8 cellular contexts compared by ENCODE assay signal in the genomic region with DNA sequence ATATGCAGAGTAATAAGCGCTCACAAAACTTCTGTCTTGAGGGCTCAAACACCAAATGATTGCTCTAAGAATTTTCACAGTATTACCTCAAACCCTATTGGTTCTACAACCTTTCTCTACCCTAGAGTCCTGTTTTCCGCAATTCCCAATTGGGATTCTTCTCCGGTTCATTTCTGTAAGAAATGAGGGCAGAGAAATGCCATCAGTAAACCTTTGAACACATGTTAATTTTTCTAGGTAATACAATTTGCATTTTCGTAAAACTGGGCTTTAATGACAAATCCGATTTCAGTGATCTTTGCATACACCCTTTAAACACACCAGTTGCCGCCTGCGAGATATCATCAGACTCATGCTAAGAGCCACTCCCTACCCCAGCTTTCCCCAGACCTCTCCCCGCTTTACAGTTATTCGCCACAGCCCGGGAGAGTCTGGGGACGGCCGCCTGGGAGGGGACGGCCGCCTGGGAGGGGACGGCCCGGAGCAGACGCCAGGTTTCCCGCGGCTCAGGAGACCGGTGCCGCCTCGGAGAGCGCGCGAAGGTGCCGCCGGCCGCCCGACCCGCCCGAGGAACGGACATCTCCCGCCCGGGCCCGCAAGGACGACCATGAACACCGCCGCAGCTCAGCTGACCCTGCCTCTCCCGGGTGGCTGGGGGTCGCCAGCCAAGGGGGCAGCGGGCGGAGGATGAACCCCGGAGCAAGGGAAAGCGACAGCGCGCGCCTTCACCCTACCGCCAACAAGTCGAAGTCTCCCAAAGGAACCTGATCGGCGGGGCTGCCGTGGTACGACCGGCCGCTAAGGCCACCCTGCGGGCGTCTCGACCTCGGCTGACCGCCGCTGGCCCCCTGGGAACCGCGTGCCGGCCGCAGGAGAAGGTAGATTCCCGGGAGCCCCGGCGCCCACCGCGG. TPM values are rescaled to one million over a fixed set of nuclear protein-coding genes. Genes with fewer than 3 reads are reported as not detected.
DNase-seq lines count a peak whose midpoint lies in the region; ATAC-seq and TF ChIP-seq lines count a peak whose summit lies in the region.

No MANE protein-coding gene starts in this region.

- H3K27ac ChIP-seq in SK-N-MC, result peak overlapping the region; percentile 97

- DNase-seq in NCI-H2196 (lab: John Stamatoyannopoulos, UW; ENCODE audit: unreplicated experiment) (peak; percentile 19), NCI-H2196 treated with DMSO at 0.1 percent for 48 hours (lab: John Stamatoyannopoulos, UW; ENCODE audit: unreplicated experiment) (no peak), HT1080 (ENCODE audit: low read depth) (peak; percentile 33), SK-N-MC (ENCODE audit: low read depth, low spot score) (no peak), cardiac fibroblast (ENCODE audit: low read depth in 2 of 2) (peak; percentile 41 to 43), kidney epithelial cell (ENCODE audit: low read depth) (no peak)
- DNase-seq in stimulated activated CD4-positive, alpha-beta T cell treated with anti-CD3 and anti-CD28 coated beads, Interleukin-2, amount 100 ng/mL, for 4 hours (ENCODE audit: low read depth), result peak; percentile 11

- TF ChIP-seq CTCF in cardiac fibroblast (IDR thresholded peaks at IDR 0.05; ENCODE audit: low read depth, low read length) (no peak), kidney epithelial cell (IDR thresholded peaks at IDR 0.05; ENCODE audit: insufficient read depth, low read length, poor library complexity, severe bottlenecking) (no peak)

- H3K27me3 ChIP-seq in kidney epithelial cell (ENCODE audit: control insufficient read depth, insufficient read depth, low read length), result no peaks in the 10 kb centered on the region

- H3K36me3 ChIP-seq in SK-N-MC (ENCODE audit: insufficient read depth, low read length), result no peaks in the 10 kb centered on the region; the same call in 1 of the 2 replicates
- no peaks in the 10 kb centered on the region for H3K36me3 ChIP-seq in kidney epithelial cell (ENCODE audit: control insufficient read depth, insufficient read depth, low read length)

- ATAC-seq in GM21423 (IDR thresholded peaks at IDR 0.05; ENCODE audit: unreplicated experiment), result peak; percentile 32

- H3K9ac ChIP-seq in SK-N-MC (ENCODE audit: insufficient read length), result peak overlapping the region; percentile 97

- no peaks in the 10 kb centered on the region for H3K9me3 ChIP-seq in SK-N-MC (ENCODE audit: low read depth, low read length)

- H3K4me3 ChIP-seq in SK-N-MC, result peak overlapping the region; percentile 88
- peak overlapping the region; percentile 98 for H3K4me3 ChIP-seq in cardiac fibroblast (replicated peaks in 1 of 2; ENCODE audit: low read depth in 2 of 2, low read length in 2 of 2)
- H3K4me3 ChIP-seq in kidney epithelial cell (ENCODE audit: low read depth, low read length), result peak overlapping the region; percentile 99

RNA-seq across cellular contexts. Expression of a gene that starts 0.5 kb away (rescaled TPM):
- total RNA-seq in HT1080 (2014; rRNA removed; shearing (Covaris generic)), result 18.0 and 19.6 TPM in 2 replicates
- polyA plus RNA-seq in HT1080 (2015; cell fraction: cytosol; rRNA removed), result 18.8 and 22.2 TPM in 2 replicates
- 40.2 and 43.7 TPM in 2 replicates for polyA plus RNA-seq in HT1080 (2015; cell fraction: nucleus; rRNA removed)
- total RNA-seq in kidney epithelial cell, result 13.8 and 19.3 TPM in 2 replicates

RNA-seq across cellular contexts. Expression of a gene that starts 0.8 kb away (rescaled TPM):
- 11.0 and 11.9 TPM in 2 replicates for total RNA-seq in HT1080 (2014; rRNA removed; shearing (Covaris generic))
- 6.2 and 8.2 TPM in 2 replicates for polyA plus RNA-seq in HT1080 (2015; cell fraction: cytosol; rRNA removed)
- 43.0 and 52.9 TPM in 2 replicates for polyA plus RNA-seq in HT1080 (2015; cell fraction: nucleus; rRNA removed)
- 8.9 and 9.1 TPM in 2 replicates for total RNA-seq in kidney epithelial cell

Comparison
In these comparisons a context has a peak if more than half of its experiments do, and no peak if none do; other contexts are left out.
1. DNase-seq: peak in NCI-H2196 (single experiment), HT1080 (single experiment), cardiac fibroblast (2 of 2) and stimulated activated CD4-positive, alpha-beta T cell treated with anti-CD3 and anti-CD28 coated beads, Interleukin-2, amount 100 ng/mL, for 4 hours (single experiment); none in NCI-H2196 treated with DMSO at 0.1 percent for 48 hours (single experiment), SK-N-MC (single experiment) and kidney epithelial cell (single experiment).
2. Peak in every context shown above with its lines, with median percentiles within 50 percentile points of each other: H3K4me3 ChIP-seq.